8 cellular contexts compared by ENCODE assay signal in the genomic region with DNA sequence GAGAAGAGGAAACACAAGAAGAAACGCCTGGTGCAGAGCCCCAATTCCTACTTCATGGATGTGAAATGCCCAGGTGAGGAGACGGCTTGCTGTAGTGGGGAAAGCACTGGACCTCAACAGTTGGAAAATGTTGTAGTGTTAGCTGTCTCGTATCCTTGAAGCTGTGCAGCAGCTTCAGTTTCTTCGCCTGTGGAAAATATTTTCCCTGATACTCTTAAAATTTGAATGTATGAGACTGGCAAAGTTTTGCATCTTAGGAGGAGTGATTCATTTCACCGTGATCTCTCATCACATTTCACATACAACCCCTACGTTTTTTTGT. TPM values are rescaled to one million over a fixed set of nuclear protein-coding genes. Genes with fewer than 3 reads are reported as not detected.
DNase-seq lines count a peak whose midpoint lies in the region; ATAC-seq, FAIRE-seq and TF ChIP-seq lines count a peak whose summit lies in the region.

No MANE protein-coding gene starts in this region.

- H3K4me1 Mint-ChIP-seq in CD4-positive, alpha-beta T cell (ENCODE audit: low read depth), result peaks cover 50% of the 10 kb centered on the region

- H3K27ac Mint-ChIP-seq in CD4-positive, alpha-beta T cell, result peak overlapping the region; percentile 96

- H2AFZ ChIP-seq in endothelial cell of umbilical vein (ENCODE audit: low read depth, low read length), result no peak overlapping the region
- no peak overlapping the region for H2AFZ ChIP-seq in neuronal stem cell (ENCODE audit: low read length)

- WGBS in neuronal stem cell (ENCODE audit: extremely low coverage in 2 of 2, insufficient read length in 2 of 2, insufficient replicate concordance in 1 of 2), 2 donors, result no CpG with 5 or more reads among the region's 6 CpGs

- peak overlapping the region; percentile 97 for H3K4me3 Mint-ChIP-seq in CD4-positive, alpha-beta T cell

- no peak for TF ChIP-seq POLR2A in endothelial cell of umbilical vein (IDR thresholded peaks at IDR 0.05; ENCODE audit: low read depth, low read length)

- POLR2A ChIA-PET in CD4-positive, alpha-beta T cell (lab: Charles Lee), result interaction anchor here (0.7 to 4.8 kb wide), 38 partner anchors 10 to 1866 kb away, joined by 3 to 120 read pairs (median 12); a partner anchor contains a TSS
- POLR2A ChIA-PET in Panc1 (lab: Charles Lee) (interaction anchor here (0.7 to 1.3 kb wide), 2 partner anchors 14 to 28 kb away, joined by 3 read pairs; a partner anchor contains a TSS), endothelial cell of umbilical vein (lab: Charles Lee) (interaction anchor here (0.9 to 1.4 kb wide), 3 partner anchors 24 to 229 kb away, joined by 3 to 8 read pairs (median 3); a partner anchor contains a TSS)

- no peak overlapping the region for H3K18ac ChIP-seq in neuronal stem cell (ENCODE audit: low read length)

- no peak overlapping the region for H4K8ac ChIP-seq in neuronal stem cell (ENCODE audit: low read depth, low read length)

- peaks cover 5% of the 10 kb centered on the region for H3K27me3 Mint-ChIP-seq in CD4-positive, alpha-beta T cell

- in situ Hi-C loops in Panc1 (cut with HindIII; ENCODE audit: low pct_unique_long_range_greater_than_20kb, low sequenced_read_pairs), result no loop called here

- no peak for ATAC-seq in CD4-positive, alpha-beta T cell (ENCODE audit: poor library complexity)
- ATAC-seq in Panc1 (no peak), HG02763 (IDR thresholded peaks at IDR 0.05; ENCODE audit: unreplicated experiment) (no peak)

- no peak overlapping the region for H3K23ac ChIP-seq in neuronal stem cell (ENCODE audit: low read depth, low read length, poor library complexity)

- H2BK5ac ChIP-seq in neuronal stem cell (ENCODE audit: low read length), result peak overlapping the region; percentile 39

- peaks cover 5% of the 10 kb centered on the region for H3K79me1 ChIP-seq in neuronal stem cell (ENCODE audit: low read depth, low read length)

- H3K36me3 ChIP-seq in Panc1 (ENCODE audit: control insufficient read depth, insufficient read depth, low read length) (peaks cover 18% of the 10 kb centered on the region), endothelial cell of umbilical vein (ENCODE audit: control insufficient read depth in 2 of 2, extremely low read depth in 1 of 2, insufficient read depth in 2 of 2, low read length in 2 of 2) (peaks cover 9 to 10% of the 10 kb centered on the region in 2 experiments), neuronal stem cell (replicated peaks in 1 of 2; ENCODE audit: control insufficient read depth in 2 of 2, insufficient read depth in 2 of 2, low read length in 2 of 2) (peaks cover 25 to 45% of the 10 kb centered on the region in 2 donors)

- no peak overlapping the region for H2BK12ac ChIP-seq in neuronal stem cell (ENCODE audit: low read length)

- H2BK120ac ChIP-seq in neuronal stem cell (ENCODE audit: low read depth, low read length), result no peak overlapping the region

- H3K9me3 ChIP-seq in CD4-positive, alpha-beta T cell (ENCODE audit: control insufficient read depth, low read length), result no peaks in the 10 kb centered on the region
- H3K9me3 ChIP-seq in Panc1 (ENCODE audit: control insufficient read depth, insufficient read depth, low read depth, low read length) (no peaks in the 10 kb centered on the region), endothelial cell of umbilical vein (replicated peaks; ENCODE audit: control insufficient read depth, insufficient read depth, low read length) (no peaks in the 10 kb centered on the region), neuronal stem cell (replicated peaks in 1 of 2; ENCODE audit: control insufficient read depth in 2 of 2, insufficient read depth in 1 of 2, low read depth in 1 of 2, low read length in 2 of 2) (peaks cover 3 to 6% of the 10 kb centered on the region in 2 donors)

- H3K4me3 ChIP-seq in Panc1 (ENCODE audit: low read depth in 2 of 2, low read length in 2 of 2) (peak overlapping the region; percentile 87 to 92), endothelial cell of umbilical vein (replicated peaks in 1 of 3; ENCODE audit: insufficient read depth in 1 of 3, low read depth in 1 of 3, low read length in 3 of 3) (peak overlapping the region; percentile 15 to 86 (median 79)), neuronal stem cell (ENCODE audit: low read length in 2 of 2) (peak overlapping the region; percentile 84 to 95)

- H2BK15ac ChIP-seq in neuronal stem cell (ENCODE audit: low read length), result no peak overlapping the region

- CTCF ChIA-PET in CD4-positive, alpha-beta T cell (lab: Charles Lee), result interaction anchor here (0.6 to 1.3 kb wide), 4 partner anchors 24 to 208 kb away, joined by 3 to 6 read pairs (median 4); a partner anchor contains a TSS
- CTCF ChIA-PET in Panc1 (lab: Charles Lee) (no interaction called here), endothelial cell of umbilical vein (lab: Charles Lee) (no interaction called here)

- H3K9ac ChIP-seq in endothelial cell of umbilical vein (replicated peaks; ENCODE audit: extremely low read depth, insufficient read depth, low read length), result peak overlapping the region; percentile 91
- no peak overlapping the region for H3K9ac ChIP-seq in neuronal stem cell (ENCODE audit: low read depth, low read length, poor library complexity)

- DNase-seq in CD4-positive, alpha-beta T cell, result no peak
- no peak for DNase-seq in Panc1 (ENCODE audit: low read depth, low spot score)
- DNase-seq in endothelial cell of umbilical vein (ENCODE audit: low read depth, low spot score), result peak; percentile 21
- DNase-seq in neuronal stem cell (ENCODE audit: low spot score), result no peak
- no peak for DNase-seq in NCI-H146 (lab: John Stamatoyannopoulos, UW)
- no peak for DNase-seq in LoVo (ENCODE audit: low spot score)
- DNase-seq in NCI-H2107 treated with DMSO at 0.1 percent for 48 hours (lab: John Stamatoyannopoulos, UW; ENCODE audit: unreplicated experiment), result no peak

- H3K27me3 ChIP-seq in CD4-positive, alpha-beta T cell (ENCODE audit: control insufficient read depth, insufficient read depth, low read length), result no peaks in the 10 kb centered on the region
- no peaks in the 10 kb centered on the region for H3K27me3 ChIP-seq in Panc1 (ENCODE audit: control insufficient read depth, insufficient read depth, low read length)
- H3K27me3 ChIP-seq in endothelial cell of umbilical vein (ENCODE audit: control insufficient read depth in 2 of 2, insufficient read depth in 2 of 2, low read length in 2 of 2), result no peaks in the 10 kb centered on the region
- no peaks in the 10 kb centered on the region for H3K27me3 ChIP-seq in neuronal stem cell (ENCODE audit: control insufficient read depth in 3 of 3, insufficient read depth in 3 of 3, low read depth in 1 of 3, low read length in 3 of 3)

- peaks cover 12% of the 10 kb centered on the region for H3K4me1 ChIP-seq in Panc1 (ENCODE audit: control insufficient read depth, insufficient read depth, low read length)
- H3K4me1 ChIP-seq in endothelial cell of umbilical vein (ENCODE audit: control insufficient read depth, extremely low read depth, insufficient read depth, low read length), result peaks cover 24% of the 10 kb centered on the region
- H3K4me1 ChIP-seq in neuronal stem cell (ENCODE audit: control insufficient read depth in 2 of 2, insufficient read depth in 1 of 2, low read depth in 1 of 2, low read length in 2 of 2), result peaks cover 4 to 8% of the 10 kb centered on the region in 2 donors

- intact Hi-C loops in CD4-positive, alpha-beta T cell (cut with DNase I, micrococcal nuclease), result loop anchor here (2.0 to 5.0 kb wide), 8 partner anchors 32 to 320 kb away; a partner anchor contains a TSS
- intact Hi-C loops in Panc1 (cut with micrococcal nuclease; ENCODE audit: unreplicated experiment) (no loop called here), endothelial cell of umbilical vein (cut with micrococcal nuclease) (loop anchor here (5.0 to 10.0 kb wide), 3 partner anchors 164 to 1959 kb away; a partner anchor contains a TSS)

- BruUV-seq in Panc1 (replicated peaks; lab: Mats Ljungman, UMichigan) (no TSS peak), endothelial cell of umbilical vein (replicated peaks; lab: Mats Ljungman, UMichigan) (TSS peak; percentile 84)

- peak overlapping the region; percentile 97 for H3K27ac ChIP-seq in CD4-positive, alpha-beta T cell (ENCODE audit: low read depth, low read length)
- peak overlapping the region; percentile 97 for H3K27ac ChIP-seq in Panc1 (ENCODE audit: low read length)
- H3K27ac ChIP-seq in endothelial cell of umbilical vein (ENCODE audit: insufficient read depth, low read depth, low read length), result peak overlapping the region; percentile 90
- H3K27ac ChIP-seq in neuronal stem cell (replicated peaks; ENCODE audit: low read length), result no peak overlapping the region

- dilution Hi-C loops in endothelial cell of umbilical vein (cut with MboI; ENCODE audit: extremely low pct_ligation_motif_present, low sequenced_read_pairs), result no loop called here

- TF ChIP-seq CTCF in CD4-positive, alpha-beta T cell (IDR thresholded peaks at IDR 0.05), result no peak
- TF ChIP-seq CTCF in Panc1 (IDR thresholded peaks at IDR 0.05) (no peak), endothelial cell of umbilical vein (IDR thresholded peaks at IDR 0.05; ENCODE audit: extremely low read depth in 1 of 2, insufficient read depth in 1 of 2, low read depth in 1 of 2, low read length in 2 of 2) (no peak)

- no peak for FAIRE-seq in endothelial cell of umbilical vein (lab: Jason Lieb, UNC)

- H4K20me1 ChIP-seq in endothelial cell of umbilical vein (replicated peaks; ENCODE audit: control insufficient read depth, extremely low read depth, insufficient read depth, low read length), result no peaks in the 10 kb centered on the region

- H3K14ac ChIP-seq in neuronal stem cell (ENCODE audit: low read length), result no peak overlapping the region

- peaks cover 57% of the 10 kb centered on the region for H3K36me3 Mint-ChIP-seq in CD4-positive, alpha-beta T cell (ENCODE audit: low read depth)

- peak overlapping the region; percentile 95 for H3K4me2 ChIP-seq in endothelial cell of umbilical vein (ENCODE audit: insufficient read depth, low read length)
- H3K4me2 ChIP-seq in neuronal stem cell (ENCODE audit: insufficient read depth, low read length, poor library complexity, severe bottlenecking), result peak overlapping the region; percentile 78

- peaks cover 21% of the 10 kb centered on the region for H3K79me2 ChIP-seq in endothelial cell of umbilical vein (ENCODE audit: control insufficient read depth, insufficient read depth, low read length)

- H2AK5ac ChIP-seq in neuronal stem cell (ENCODE audit: low read depth, low read length), result no peak overlapping the region

- H4K91ac ChIP-seq in neuronal stem cell (ENCODE audit: low read depth, low read length, poor library complexity), result no peak overlapping the region

- no peaks in the 10 kb centered on the region for H3K9me3 Mint-ChIP-seq in CD4-positive, alpha-beta T cell

- no peaks in the 10 kb centered on the region for H3K9me1 ChIP-seq in endothelial cell of umbilical vein (replicated peaks; ENCODE audit: control insufficient read depth, extremely low read depth, insufficient read depth, low read length)

- H3K4ac ChIP-seq in neuronal stem cell (ENCODE audit: low read length), result no peak overlapping the region

RNA-seq across cellular contexts. Expression of a gene that starts 0.6 kb away (rescaled TPM):
- 1,000 to 10,000 TPM; 7,636 to 8,442 TPM for total RNA-seq in CD4-positive, alpha-beta T cell
- 1,095 TPM for total RNA-seq in Panc1 (2021; ENCODE audit: unreplicated experiment)
- polyA plus RNA-seq in Panc1 (2012; ENCODE audit: insufficient read length), result 1,178 TPM
- 1,120 and 1,234 TPM in 2 replicates for total RNA-seq in endothelial cell of umbilical vein
- polyA plus RNA-seq in endothelial cell of umbilical vein, result 1,521 and 1,700 TPM in 2 replicates
- polyA plus RNA-seq in endothelial cell of umbilical vein (2011; cell fraction: cytosol; rRNA removed), result 3,621 and 5,064 TPM in 2 replicates
- polyA plus RNA-seq in endothelial cell of umbilical vein (2011; cell fraction: nucleus; rRNA removed), result 712 and 1,136 TPM in 2 replicates
- 3,094 and 3,779 TPM in 2 replicates for polyA plus RNA-seq in endothelial cell of umbilical vein (2012)
- 521 and 898 TPM in 2 replicates for polyA minus RNA-seq in endothelial cell of umbilical vein
- 550 TPM for polyA minus RNA-seq in endothelial cell of umbilical vein (2011; cell fraction: cytosol; rRNA and poly(A)+ RNA removed)
- polyA minus RNA-seq in endothelial cell of umbilical vein (2011; cell fraction: nucleus; rRNA and poly(A)+ RNA removed), result 203 and 225 TPM in 2 replicates
- polyA plus RNA-seq in neuronal stem cell (2013, experiment 1 of 2), result 19,102 TPM
- polyA plus RNA-seq in neuronal stem cell (2013, experiment 2 of 2), result 18,759 TPM

RNA-seq across cellular contexts. Expression of a gene that starts 5.0 kb away (rescaled TPM):
- total RNA-seq in CD4-positive, alpha-beta T cell, result under 1 TPM; 0.28 to 0.30 TPM
- total RNA-seq in Panc1 (2021; ENCODE audit: unreplicated experiment) (70.6 TPM), endothelial cell of umbilical vein (124 and 135 TPM in 2 replicates)
- 102 TPM for polyA plus RNA-seq in Panc1 (2012; ENCODE audit: insufficient read length)
- polyA plus RNA-seq in endothelial cell of umbilical vein, result 54.6 and 76.0 TPM in 2 replicates
- 150 and 157 TPM in 2 replicates for polyA plus RNA-seq in endothelial cell of umbilical vein (2011; cell fraction: cytosol; rRNA removed)
- polyA plus RNA-seq in endothelial cell of umbilical vein (2011; cell fraction: nucleus; rRNA removed), result 42.8 and 52.7 TPM in 2 replicates
- 228 and 229 TPM in 2 replicates for polyA plus RNA-seq in endothelial cell of umbilical vein (2012)
- 61.1 and 63.2 TPM in 2 replicates for polyA minus RNA-seq in endothelial cell of umbilical vein
- polyA minus RNA-seq in endothelial cell of umbilical vein (2011; cell fraction: cytosol; rRNA and poly(A)+ RNA removed), result 13.4 TPM
- 12.9 and 13.4 TPM in 2 replicates for polyA minus RNA-seq in endothelial cell of umbilical vein (2011; cell fraction: nucleus; rRNA and poly(A)+ RNA removed)
- 104 TPM for polyA plus RNA-seq in neuronal stem cell (2013, experiment 1 of 2)
- polyA plus RNA-seq in neuronal stem cell (2013, experiment 2 of 2), result 104 TPM

RNA-seq across cellular contexts. Expression of a gene that starts 13.6 kb away (rescaled TPM):
- 10 to 100 TPM; 80.4 to 80.9 TPM for total RNA-seq in CD4-positive, alpha-beta T cell
- total RNA-seq in Panc1 (2021; ENCODE audit: unreplicated experiment) (134 TPM), endothelial cell of umbilical vein (89.0 and 90.2 TPM in 2 replicates)
- polyA plus RNA-seq in Panc1 (2012; ENCODE audit: insufficient read length), result 132 TPM
- 144 and 149 TPM in 2 replicates for polyA plus RNA-seq in endothelial cell of umbilical vein
- 188 and 199 TPM in 2 replicates for polyA plus RNA-seq in endothelial cell of umbilical vein (2011; cell fraction: cytosol; rRNA removed)
- polyA plus RNA-seq in endothelial cell of umbilical vein (2011; cell fraction: nucleus; rRNA removed), result 83.8 and 93.5 TPM in 2 replicates
- 79.7 and 116 TPM in 2 replicates for polyA plus RNA-seq in endothelial cell of umbilical vein (2012)
- polyA minus RNA-seq in endothelial cell of umbilical vein, result 34.8 and 34.9 TPM in 2 replicates
- polyA minus RNA-seq in endothelial cell of umbilical vein (2011; cell fraction: cytosol; rRNA and poly(A)+ RNA removed), result 104 TPM
- polyA minus RNA-seq in endothelial cell of umbilical vein (2011; cell fraction: nucleus; rRNA and poly(A)+ RNA removed), result 10.7 and 14.9 TPM in 2 replicates
- 64.0 TPM for polyA plus RNA-seq in neuronal stem cell (2013, experiment 1 of 2)
- polyA plus RNA-seq in neuronal stem cell (2013, experiment 2 of 2), result 61.0 TPM

RNA-seq across cellular contexts. Expression of a gene that starts 23.4 kb away (rescaled TPM):
- 1 to 10 TPM; 2.9 to 3.9 TPM for total RNA-seq in CD4-positive, alpha-beta T cell
- 12.3 TPM for total RNA-seq in Panc1 (2021; ENCODE audit: unreplicated experiment)
- polyA plus RNA-seq in Panc1 (2012; ENCODE audit: insufficient read length), result 14.8 TPM
- 8.1 and 9.9 TPM in 2 replicates for total RNA-seq in endothelial cell of umbilical vein
- polyA plus RNA-seq in endothelial cell of umbilical vein, result 11.7 and 12.1 TPM in 2 replicates
- polyA plus RNA-seq in endothelial cell of umbilical vein (2011; cell fraction: cytosol; rRNA removed), result 10.0 and 11.5 TPM in 2 replicates
- 30.6 and 32.2 TPM in 2 replicates for polyA plus RNA-seq in endothelial cell of umbilical vein (2011; cell fraction: nucleus; rRNA removed)
- polyA plus RNA-seq in endothelial cell of umbilical vein (2012), result 4.3 and 4.4 TPM in 2 replicates
- 7.1 and 10.0 TPM in 2 replicates for polyA minus RNA-seq in endothelial cell of umbilical vein
- 10.0 TPM for polyA minus RNA-seq in endothelial cell of umbilical vein (2011; cell fraction: cytosol; rRNA and poly(A)+ RNA removed)
- 4.3 and 4.5 TPM in 2 replicates for polyA minus RNA-seq in endothelial cell of umbilical vein (2011; cell fraction: nucleus; rRNA and poly(A)+ RNA removed)
- 14.4 TPM for polyA plus RNA-seq in neuronal stem cell (2013, experiment 1 of 2)
- 14.5 TPM for polyA plus RNA-seq in neuronal stem cell (2013, experiment 2 of 2)

RNA-seq across cellular contexts. Expression of a gene that starts 27.8 kb away (rescaled TPM):
- 1 to 10 TPM; 6.4 to 6.9 TPM for total RNA-seq in CD4-positive, alpha-beta T cell
- total RNA-seq in Panc1 (2021; ENCODE audit: unreplicated experiment) (158 TPM), endothelial cell of umbilical vein (75.8 and 77.1 TPM in 2 replicates)
- 185 TPM for polyA plus RNA-seq in Panc1 (2012; ENCODE audit: insufficient read length)
- polyA plus RNA-seq in endothelial cell of umbilical vein, result 98.0 and 111 TPM in 2 replicates
- polyA plus RNA-seq in endothelial cell of umbilical vein (2011; cell fraction: cytosol; rRNA removed), result 75.7 and 79.8 TPM in 2 replicates
- polyA plus RNA-seq in endothelial cell of umbilical vein (2011; cell fraction: nucleus; rRNA removed), result 38.6 and 38.8 TPM in 2 replicates
- polyA plus RNA-seq in endothelial cell of umbilical vein (2012), result 60.2 and 62.4 TPM in 2 replicates
- 71.0 and 80.0 TPM in 2 replicates for polyA minus RNA-seq in endothelial cell of umbilical vein
- 81.8 TPM for polyA minus RNA-seq in endothelial cell of umbilical vein (2011; cell fraction: cytosol; rRNA and poly(A)+ RNA removed)
- polyA minus RNA-seq in endothelial cell of umbilical vein (2011; cell fraction: nucleus; rRNA and poly(A)+ RNA removed), result 12.9 and 17.4 TPM in 2 replicates
- polyA plus RNA-seq in neuronal stem cell (2013, experiment 1 of 2), result 83.0 TPM
- 80.7 TPM for polyA plus RNA-seq in neuronal stem cell (2013, experiment 2 of 2)

Comparison
In these comparisons a context has a peak if more than half of its experiments do, and no peak if none do; other contexts are left out.
1. RNA of a gene that starts 5.0 kb away (total RNA-seq): 124 to 135 TPM in endothelial cell of umbilical vein and 70.6 TPM in Panc1 (single experiment); 0.28 to 0.30 TPM in CD4-positive, alpha-beta T cell; every median in the first group is over 10 times any median in the second.
2. Peak in every context shown above with its lines, with median percentiles within 50 percentile points of each other: H3K4me3 ChIP-seq.